8 cellular contexts compared by ENCODE assay signal in the genomic region with DNA sequence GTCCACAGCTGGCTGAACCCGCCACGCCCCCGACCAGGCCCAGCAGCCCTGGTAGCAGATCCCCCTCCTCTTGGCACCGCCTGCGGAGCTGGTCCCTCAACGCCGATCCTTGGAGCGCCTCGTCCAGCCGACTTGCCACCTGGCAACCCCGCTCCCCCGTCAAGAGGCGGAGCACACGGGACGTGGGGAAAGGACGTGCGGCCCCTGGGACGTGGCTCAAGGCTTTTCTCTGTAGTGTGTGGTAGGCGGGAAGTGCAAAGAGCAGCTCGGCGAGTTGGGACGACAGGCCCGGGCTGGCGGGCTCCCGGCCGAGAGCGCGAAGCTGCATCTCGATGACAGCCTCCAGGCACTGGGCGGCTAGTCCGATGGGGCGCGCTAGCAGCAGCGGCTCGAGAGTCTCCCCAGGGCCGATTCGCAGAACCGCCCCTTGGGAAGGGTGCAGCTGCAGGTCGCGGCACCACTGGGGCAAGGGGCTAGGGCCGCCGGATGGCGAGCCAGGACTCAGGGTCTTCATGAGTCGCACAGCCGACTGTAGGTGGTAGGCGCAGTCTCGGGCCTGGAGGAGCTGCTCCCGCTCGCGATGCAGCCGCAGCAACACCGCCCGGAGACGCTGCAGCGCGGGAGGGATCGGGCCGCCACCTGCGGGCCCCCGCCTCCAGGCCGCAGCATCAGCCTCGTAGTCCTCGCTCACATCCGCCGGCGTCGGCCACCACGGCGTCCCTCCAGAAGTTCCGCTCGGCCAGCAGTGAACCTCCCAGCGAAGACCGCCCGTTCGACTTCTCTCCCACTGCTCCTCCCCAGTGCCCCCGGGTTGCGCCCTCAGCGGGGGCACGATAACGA. TPM values are rescaled to one million over a fixed set of nuclear protein-coding genes. Genes with fewer than 3 reads are reported as not detected.
DNase-seq lines count a peak whose midpoint lies in the region; ATAC-seq and TF ChIP-seq lines count a peak whose summit lies in the region.

No MANE protein-coding gene starts in this region.

- intact Hi-C loops in heart right ventricle (cut with DNase I) (loop anchor here in 8 of 10 donors (2.0 to 5.0 kb wide), 5 partner anchors 25 to 105 kb away; a partner anchor contains a TSS), prostate gland (cut with DNase I) (loop anchor here (2.0 kb wide), 1 partner anchor 105 kb away; no protein-coding TSS in a partner anchor)

- WGBS in heart right ventricle, 2 donors: 0 to 2% methylated on average over 80 of the region's 80 CpGs
- WGBS in prostate gland: 2% methylated on average over 40 of the region's 80 CpGs

- H3K4me3 ChIP-seq in heart right ventricle (peak overlapping the region; percentile 74 to 97 (median 88)), prostate gland (peak overlapping the region; percentile 74 to 84)

- DNase-seq in activated T-cell treated with anti-CD3 and anti-CD28 coated beads for 24 hours (ENCODE audit: low read depth) (peak; percentile 41), NCI-H2227 treated with DMSO at 0.1 percent for 48 hours (lab: John Stamatoyannopoulos, UW) (peak; percentile 64), heart right ventricle (peak in 1 of 2 donors; percentile 69), prostate gland (ENCODE audit: low spot score) (no peak), NCI-H2196 (lab: John Stamatoyannopoulos, UW; ENCODE audit: unreplicated experiment) (no peak)
- DNase-seq in activated T-cell treated with anti-CD3 and anti-CD28 coated beads, Interleukin-2, amount 50 U/mL, for 48 hours: no peak
- DNase-seq in activated T-helper 9 cell treated with anti-CD3 and anti-CD28 coated beads, Interleukin-2, amount 50 U/mL, for 16 hours (ENCODE audit: low read depth): peak; percentile 44

- H3K36me3 ChIP-seq in heart right ventricle: peaks cover 0 to 64% (median 3%) of the 10 kb centered on the region in 9 donors
- no peaks in the 10 kb centered on the region for H3K36me3 ChIP-seq in prostate gland

- no peak for TF ChIP-seq CTCF in heart right ventricle (IDR thresholded peaks at IDR 0.05)
- no peak for TF ChIP-seq CTCF in prostate gland (IDR thresholded peaks at IDR 0.05)

- H3K9me3 ChIP-seq in heart right ventricle (no peaks in the 10 kb centered on the region), prostate gland (no peaks in the 10 kb centered on the region)

- TF ChIP-seq POLR2A in prostate gland (IDR thresholded peaks at IDR 0.05): no peak

- H3K27ac ChIP-seq in heart right ventricle (peak overlapping the region; percentile 78 to 94 (median 90)), prostate gland (peak overlapping the region; percentile 83 to 90)

- H3K4me1 ChIP-seq in heart right ventricle: peaks cover 10 to 40% (median 29%) of the 10 kb centered on the region in 9 donors
- peaks cover 13% of the 10 kb centered on the region for H3K4me1 ChIP-seq in prostate gland (replicated peaks)

- peak; percentile 42 for ATAC-seq in HG02798 (IDR thresholded peaks at IDR 0.05; ENCODE audit: poor library complexity, unreplicated experiment)
- ATAC-seq in heart right ventricle: peak; percentile 60 to 78 (median 71)

- H3K27me3 ChIP-seq in heart right ventricle: no peaks in the 10 kb centered on the region
- no peaks in the 10 kb centered on the region for H3K27me3 ChIP-seq in prostate gland (replicated peaks; ENCODE audit: insufficient read depth)

RNA-seq across cellular contexts. Expression of a gene that starts 0.6 kb away (rescaled TPM):
- total RNA-seq in heart right ventricle (10 to 100 TPM in 1 of 10 donors, 1 to 10 TPM in 9; 2.3 to 11.7 (median 5.5) TPM), prostate gland (10 to 100 TPM; 28.0 to 28.3 TPM)
- 10 to 100 TPM in 1 of 2 donors, 1 to 10 TPM in 1; 3.2 to 13.2 TPM for polyA plus RNA-seq in heart right ventricle

RNA-seq across cellular contexts. Expression of a gene that starts 0.7 kb away (rescaled TPM):
- total RNA-seq in heart right ventricle (10 to 100 TPM in 5 of 10 donors, 1 to 10 TPM in 5; 7.2 to 12.1 (median 9.4) TPM), prostate gland (10 to 100 TPM; 24.0 to 27.6 TPM)
- 10 to 100 TPM in 1 of 2 donors, 1 to 10 TPM in 1; 8.4 to 18.7 TPM for polyA plus RNA-seq in heart right ventricle

RNA-seq across cellular contexts. Expression of a gene that starts 9.7 kb away (rescaled TPM):
- total RNA-seq in heart right ventricle (100 to 1,000 TPM; 136 to 188 (median 150) TPM), prostate gland (10 to 100 TPM; 28.2 to 63.3 TPM)
- polyA plus RNA-seq in heart right ventricle: 100 to 1,000 TPM in 1 of 2 donors, 10 to 100 TPM in 1; 92.3 to 123 TPM

RNA-seq across cellular contexts. Expression of a gene that starts 17.0 kb away (rescaled TPM):
- total RNA-seq in heart right ventricle (10 to 100 TPM; 12.1 to 28.3 (median 18.0) TPM), prostate gland (10 to 100 TPM; 57.1 to 68.3 TPM)
- 10 to 100 TPM; 25.6 to 30.4 TPM for polyA plus RNA-seq in heart right ventricle

RNA-seq across cellular contexts. Expression of a gene that starts 17.2 kb away (rescaled TPM):
- total RNA-seq in heart right ventricle (1 to 10 TPM in 2 of 10 donors, under 1 TPM in 6, not detected in 2; 0.17 to 1.5 (median 0.39) TPM), prostate gland (1 to 10 TPM in 1 of 2 donors, not detected in 1; 1.2 TPM)
- under 1 TPM; 0.44 to 0.64 TPM for polyA plus RNA-seq in heart right ventricle

Comparison
In these comparisons a context has a peak if more than half of its experiments do, and no peak if none do; other contexts are left out.
1. DNase-seq: peak in activated T-cell treated with anti-CD3 and anti-CD28 coated beads for 24 hours (single experiment), NCI-H2227 treated with DMSO at 0.1 percent for 48 hours (single experiment) and activated T-helper 9 cell treated with anti-CD3 and anti-CD28 coated beads, Interleukin-2, amount 50 U/mL, for 16 hours (single experiment); none in activated T-cell treated with anti-CD3 and anti-CD28 coated beads, Interleukin-2, amount 50 U/mL, for 48 hours (0 of 2), prostate gland (single experiment) and NCI-H2196 (single experiment).